ENCODE assay signal across 10 cellular contexts in the genomic region with DNA sequence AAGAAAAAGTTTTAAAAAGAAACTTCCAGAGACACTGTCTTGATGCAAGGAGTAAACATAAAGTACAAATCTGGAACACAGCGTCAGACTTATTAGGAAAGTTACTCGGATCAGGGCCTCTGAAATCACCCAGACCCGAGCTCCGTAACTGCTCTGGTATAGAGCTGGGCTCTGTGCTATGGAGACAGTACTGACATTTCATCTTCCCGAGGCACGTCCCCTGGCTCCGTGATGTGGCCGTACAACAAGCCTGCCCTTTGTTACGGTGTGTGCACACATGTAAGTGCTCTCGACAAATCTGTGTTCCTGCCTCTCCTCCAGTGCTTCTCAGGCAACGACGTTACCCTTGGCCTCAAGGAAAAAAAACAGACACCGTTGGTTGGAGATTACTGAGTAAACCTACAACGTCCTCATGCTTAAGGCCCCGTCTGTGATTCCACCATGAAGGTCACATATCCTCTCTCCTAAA.
DNase-seq lines count a peak whose midpoint lies in the region; ATAC-seq and TF ChIP-seq lines count a peak whose summit lies in the region.
"Had no signal": no experiment of that assay in that cellular context is flagged by ENCODE, and none has a peak within 500 bp of the region (broad histone marks: within the 10 kb centered on the region; RNA-seq: fewer than 3 reads in every experiment).

No MANE protein-coding gene starts in this region.

- H3K4me3 ChIP-seq in naive thymus-derived CD4-positive, alpha-beta T cell (ENCODE audit: low read length) = no peak overlapping the region

- H3K9me3 Mint-ChIP-seq in WTC11 = no peaks in the 10 kb centered on the region
- H3K9me3 Mint-ChIP-seq in naive thymus-derived CD4-positive, alpha-beta T cell = peaks cover 0 to 1% (median 0%) of the 10 kb centered on the region in 11 donors
- H3K9me3 Mint-ChIP-seq in activated CD4-positive, alpha-beta memory T cell treated with anti-CD3 and anti-CD28 coated beads, Interleukin-2, amount 10 ng/mL, durations not matched to agents 7 days and 5 days = no peaks in the 10 kb centered on the region

- intact Hi-C loops in sciatic nerve (cut with DNase I) = loop anchor here (10.0 kb wide), 1 partner anchor 202 kb away; no protein-coding TSS in a partner anchor
- intact Hi-C loops in naive thymus-derived CD4-positive, alpha-beta T cell (cut with micrococcal nuclease) = no loop called here

- peak; percentile 69 for DNase-seq in DMS153 (lab: John Stamatoyannopoulos, UW)
- no peak for DNase-seq in WTC11 (ENCODE audit: low spot score)
- DNase-seq in left kidney (ENCODE audit: low read depth, low spot score) = peak; percentile 81
- DNase-seq in sciatic nerve (ENCODE audit: low spot score) = peak; percentile 59
- DNase-seq in naive thymus-derived CD4-positive, alpha-beta T cell = no peak
- no peak for DNase-seq in activated CD4-positive, alpha-beta memory T cell treated with anti-CD3 and anti-CD28 coated beads, Interleukin-2, amount 10 ng/mL, durations not matched to agents 7 days and 5 days
- DNase-seq: NCI-H1694 treated with DMSO at 0.1 percent for 48 hours, SK-N-SH had no signal

- peaks cover 9% of the 10 kb centered on the region for H3K4me1 Mint-ChIP-seq in WTC11
- H3K4me1 Mint-ChIP-seq in naive thymus-derived CD4-positive, alpha-beta T cell = peaks cover 6 to 56% (median 28%) of the 10 kb centered on the region in 7 donors
- peaks cover 6% of the 10 kb centered on the region for H3K4me1 Mint-ChIP-seq in activated CD4-positive, alpha-beta memory T cell treated with anti-CD3 and anti-CD28 coated beads, Interleukin-2, amount 10 ng/mL, durations not matched to agents 7 days and 5 days

- no peak overlapping the region for H3K4me3 Mint-ChIP-seq in WTC11
- no peak overlapping the region for H3K4me3 Mint-ChIP-seq in naive thymus-derived CD4-positive, alpha-beta T cell
- H3K4me3 Mint-ChIP-seq in activated CD4-positive, alpha-beta memory T cell treated with anti-CD3 and anti-CD28 coated beads, Interleukin-2, amount 10 ng/mL, durations not matched to agents 7 days and 5 days = no peak overlapping the region

- no peaks in the 10 kb centered on the region for H3K9me3 ChIP-seq in naive thymus-derived CD4-positive, alpha-beta T cell (ENCODE audit: control insufficient read depth in 2 of 3, low read length in 3 of 3)
- H3K9me3 ChIP-seq: SK-N-SH had no signal

- CTCF ChIA-PET in WTC11 (lab: Charles Lee) = interaction anchor here (1.3 kb wide), 1 partner anchor 13 kb away, joined by 3 read pairs; no protein-coding TSS in a partner anchor
- CTCF ChIA-PET in naive thymus-derived CD4-positive, alpha-beta T cell (lab: Charles Lee) = interaction anchor here (0.6 to 0.8 kb wide), 2 partner anchors 119 to 622 kb away, joined by 3 to 4 read pairs; no protein-coding TSS in a partner anchor
- CTCF ChIA-PET in activated CD4-positive, alpha-beta memory T cell treated with anti-CD3 and anti-CD28 coated beads, Interleukin-2, amount 10 ng/mL, durations not matched to agents 7 days and 5 days (lab: Charles Lee) = no interaction called here

- no peaks in the 10 kb centered on the region for H3K36me3 Mint-ChIP-seq in WTC11
- H3K36me3 Mint-ChIP-seq in naive thymus-derived CD4-positive, alpha-beta T cell = no peaks in the 10 kb centered on the region
- no peaks in the 10 kb centered on the region for H3K36me3 Mint-ChIP-seq in activated CD4-positive, alpha-beta memory T cell treated with anti-CD3 and anti-CD28 coated beads, Interleukin-2, amount 10 ng/mL, durations not matched to agents 7 days and 5 days (ENCODE audit: low read depth)

- H3K27me3 Mint-ChIP-seq in WTC11 (ENCODE audit: low read depth) = peaks cover 2% of the 10 kb centered on the region; the same call in 1 of the 2 replicates
- no peaks in the 10 kb centered on the region for H3K27me3 Mint-ChIP-seq in naive thymus-derived CD4-positive, alpha-beta T cell
- no peaks in the 10 kb centered on the region for H3K27me3 Mint-ChIP-seq in activated CD4-positive, alpha-beta memory T cell treated with anti-CD3 and anti-CD28 coated beads, Interleukin-2, amount 10 ng/mL, durations not matched to agents 7 days and 5 days

- H3K4me1 ChIP-seq in naive thymus-derived CD4-positive, alpha-beta T cell (ENCODE audit: control insufficient read depth in 2 of 2, insufficient read depth in 2 of 2, low read length in 2 of 2) = no peaks in the 10 kb centered on the region

- POLR2A ChIA-PET in WTC11 (lab: Charles Lee) = no interaction called here
- POLR2A ChIA-PET in naive thymus-derived CD4-positive, alpha-beta T cell (lab: Charles Lee) = interaction anchor here (1.2 kb wide), 1 partner anchor 9 kb away, joined by 4 read pairs; no protein-coding TSS in a partner anchor
- POLR2A ChIA-PET in activated CD4-positive, alpha-beta memory T cell treated with anti-CD3 and anti-CD28 coated beads, Interleukin-2, amount 10 ng/mL, durations not matched to agents 7 days and 5 days (lab: Charles Lee) = no interaction called here

- no peak overlapping the region for H3K27ac ChIP-seq in naive thymus-derived CD4-positive, alpha-beta T cell (ENCODE audit: low read depth, low read length)

- no peak for ATAC-seq in WTC11
- peak; percentile 40 for ATAC-seq in sciatic nerve
- no peak for ATAC-seq in HG03039 (IDR thresholded peaks at IDR 0.05; ENCODE audit: unreplicated experiment)
- no peak for ATAC-seq in naive thymus-derived CD4-positive, alpha-beta T cell
- no peak for ATAC-seq in GM18873 (IDR thresholded peaks at IDR 0.05; ENCODE audit: low FRiP score, unreplicated experiment)

- H3K36me3 ChIP-seq in naive thymus-derived CD4-positive, alpha-beta T cell (ENCODE audit: control insufficient read depth in 2 of 3, insufficient read depth in 3 of 3, low read length in 3 of 3) = no peaks in the 10 kb centered on the region

- no peaks in the 10 kb centered on the region for H3K27me3 ChIP-seq in naive thymus-derived CD4-positive, alpha-beta T cell (ENCODE audit: control insufficient read depth in 2 of 2, insufficient read depth in 2 of 2, low read length in 2 of 2)

- no peak for TF ChIP-seq CTCF in WTC11 (IDR thresholded peaks at IDR 0.05)

- no peak overlapping the region for H3K27ac Mint-ChIP-seq in WTC11
- no peak overlapping the region for H3K27ac Mint-ChIP-seq in naive thymus-derived CD4-positive, alpha-beta T cell
- no peak overlapping the region for H3K27ac Mint-ChIP-seq in activated CD4-positive, alpha-beta memory T cell treated with anti-CD3 and anti-CD28 coated beads, Interleukin-2, amount 10 ng/mL, durations not matched to agents 7 days and 5 days

TF ChIP-seq in WTC11, 78 proteins besides CTCF, POLR2A, EP300 and RAD21:
- TF ChIP-seq GABPB1 (CRISPR knock-in tag; IDR thresholded peaks at IDR 0.05) = 0 out of 2 replicates have a peak, but pooled peaks have one; percentile 24
- TF ChIP-seq ZNF671 (CRISPR knock-in tag; IDR thresholded peaks at IDR 0.05) = no peak
TF ChIP-seq in WTC11: peak in this region for 1.

Comparison
In these comparisons a context has a peak if more than half of its experiments do, and no peak if none do; other contexts are left out.
1. DNase-seq: peak in DMS153 (single experiment), left kidney (single experiment) and sciatic nerve (single experiment); none in WTC11 (single experiment), naive thymus-derived CD4-positive, alpha-beta T cell (0 of 9) and activated CD4-positive, alpha-beta memory T cell treated with anti-CD3 and anti-CD28 coated beads, Interleukin-2, amount 10 ng/mL, durations not matched to agents 7 days and 5 days (single experiment).